In the genomic region with DNA sequence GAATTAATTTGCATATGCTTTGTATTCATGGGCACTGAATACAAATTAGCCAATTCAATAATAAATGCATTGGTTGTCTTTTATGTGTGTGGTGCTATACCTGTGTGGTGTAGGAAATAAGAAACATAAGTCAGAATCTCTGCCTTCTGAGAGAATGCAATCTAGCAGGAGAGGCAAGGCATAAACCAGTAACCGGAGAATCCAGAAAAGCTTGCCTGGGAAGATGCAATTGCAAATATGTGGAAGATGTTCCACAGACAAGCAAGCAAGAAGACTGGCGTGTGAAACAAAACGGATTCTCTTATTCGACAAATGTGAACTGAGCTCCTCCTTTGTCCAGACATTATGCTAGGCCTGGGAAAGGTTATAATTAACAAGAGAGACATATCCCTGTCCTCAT, we compare ENCODE assay signal across 24 cellular contexts.
"Had no signal": no experiment of that assay in that cellular context is flagged by ENCODE, and none has a peak within 500 bp of the region (broad histone marks: within the 10 kb centered on the region; RNA-seq: fewer than 3 reads in every experiment).

No MANE protein-coding gene starts in this region.

- ATAC-seq: activated naive CD4-positive, alpha-beta T cell treated with anti-CD3 and anti-CD28 coated beads, Interleukin-2, amount 50 U/mL, for 72 hours; activated naive CD8-positive, alpha-beta T cell treated with anti-CD3 and anti-CD28 coated beads, Interleukin-2, amount 50 U/mL, for 24 hours; activated T-cell treated with anti-CD3 and anti-CD28 coated beads, Interleukin-2, amount 50 U/mL, for 4 hours; Panc1; Right ventricle myocardium inferior; T-helper 17 cell had no signal

- DNase-seq: activated CD4-positive, alpha-beta memory T cell treated with anti-CD3 and anti-CD28 coated beads for 36 hours; activated CD4-positive, alpha-beta T cell treated with anti-CD3 and anti-CD28 coated beads, Interleukin-2, amount 10 ng/mL, durations not matched to agents 7 days and 5 days; activated CD4-positive, CD25-positive, alpha-beta regulatory T cell; activated CD8-positive, alpha-beta memory T cell treated with anti-CD3 and anti-CD28 coated beads for 24 hours; activated effector memory CD4-positive, alpha-beta T cell treated with anti-CD3 and anti-CD28 coated beads, Interleukin-2, amount 50 U/mL, for 16 hours; activated naive CD4-positive, alpha-beta T cell treated with Interleukin-2 at 50 U/mL for 16 hours; activated naive CD8-positive, alpha-beta T cell treated with anti-CD3 and anti-CD28 coated beads, Interleukin-2, amount 50 U/mL, for 24 hours; activated T-cell treated with anti-CD3 and anti-CD28 coated beads, Interleukin-2, amount 50 U/mL, for 4 hours; amniotic stem cell; Karpas-422; NCI-H1105 treated with DMSO at 0.1 percent for 48 hours; NCI-H1436 treated with DMSO at 0.1 percent for 48 hours; NCI-H187; NCI-H2081; NCI-H446; NCI-H524; NCI-H748 treated with DMSO at 0.1 percent for 48 hours; OCI-M1; RPMI8226; T-helper 17 cell; T-helper 9 cell had no signal
